8 cellular contexts compared by ENCODE assay signal in the genomic region with DNA sequence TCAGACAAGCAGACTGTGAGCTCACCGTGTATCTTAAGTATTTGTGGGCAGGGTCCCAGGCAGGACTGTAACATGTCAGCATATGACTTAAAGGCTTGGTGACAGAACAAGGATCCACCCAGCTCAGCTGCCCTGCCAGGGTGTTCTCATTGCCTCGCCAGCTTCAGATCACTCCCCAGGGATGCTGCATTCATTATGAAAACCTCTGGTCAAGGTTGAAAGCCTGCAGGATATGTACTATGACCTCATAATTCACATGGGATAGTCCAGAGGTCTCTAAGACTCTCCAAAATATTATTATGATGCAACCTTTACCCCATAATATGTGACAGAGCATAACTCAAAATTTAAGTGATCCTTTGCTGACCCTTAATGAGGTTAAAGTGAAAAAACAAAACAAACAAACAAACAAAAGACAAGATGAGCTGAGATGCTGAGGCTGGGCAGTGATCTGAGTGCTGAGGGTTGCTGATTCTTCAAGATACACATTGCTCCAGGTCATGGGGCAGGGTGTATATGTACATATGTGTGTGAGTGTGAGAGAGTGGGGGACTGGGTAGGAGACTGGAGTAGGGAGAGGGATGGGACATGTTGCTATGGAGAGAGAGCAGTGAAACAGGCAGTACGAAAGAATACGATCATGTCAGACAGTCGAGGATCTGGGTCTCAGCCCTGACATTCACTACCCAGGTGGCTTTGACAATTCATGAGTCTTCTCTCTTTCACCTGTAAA.
DNase-seq lines count a peak whose midpoint lies in the region; ATAC-seq and TF ChIP-seq lines count a peak whose summit lies in the region.

No MANE protein-coding gene starts in this region.

- ATAC-seq in GM18505 (IDR thresholded peaks at IDR 0.05; ENCODE audit: unreplicated experiment): peak; percentile 44
- ATAC-seq in HG02642 (IDR thresholded peaks at IDR 0.05; ENCODE audit: poor library complexity, unreplicated experiment): peak; percentile 40
- no peak for ATAC-seq in activated CD8-positive, alpha-beta T cell treated with anti-CD3 and anti-CD28 coated beads, Interleukin-2, amount 10 ng/mL, durations not matched to agents 7 days and 5 days
- ATAC-seq in activated CD4-positive, CD25-positive, alpha-beta regulatory T cell treated with anti-CD3 and anti-CD28 coated beads, Interleukin-2, amount 50 U/mL, for 24 hours: no peak

- H3K27ac Mint-ChIP-seq in activated CD8-positive, alpha-beta T cell treated with anti-CD3 and anti-CD28 coated beads, Interleukin-2, amount 10 ng/mL, durations not matched to agents 7 days and 5 days: peak overlapping the region; percentile 18
- no peak overlapping the region for H3K27ac Mint-ChIP-seq in mesothelial cell of epicardium

- no peak for DNase-seq in activated CD8-positive, alpha-beta T cell treated with anti-CD3 and anti-CD28 coated beads, Interleukin-2, amount 10 ng/mL, durations not matched to agents 7 days and 5 days
- DNase-seq in lower leg skin (ENCODE audit: low spot score in 2 of 2) (peak; percentile 68 to 92), NCI-H748 treated with DMSO at 0.1 percent for 48 hours (lab: John Stamatoyannopoulos, UW) (no peak), mesothelial cell of epicardium (ENCODE audit: low spot score in 2 of 2, unreplicated experiment in 2 of 2) (no peak)
- DNase-seq in activated CD4-positive, CD25-positive, alpha-beta regulatory T cell treated with anti-CD3 and anti-CD28 coated beads, Interleukin-2, amount 50 U/mL, for 72 hours: no peak

- intact Hi-C loops in lower leg skin (cut with DNase I; ENCODE audit: low total_unique reads): no loop called here

- H3K36me3 Mint-ChIP-seq in activated CD8-positive, alpha-beta T cell treated with anti-CD3 and anti-CD28 coated beads, Interleukin-2, amount 10 ng/mL, durations not matched to agents 7 days and 5 days (ENCODE audit: low read depth): no peaks in the 10 kb centered on the region
- H3K36me3 Mint-ChIP-seq in mesothelial cell of epicardium: no peaks in the 10 kb centered on the region

- WGBS in lower leg skin, 2 donors: 60 to 61% methylated on average over 5 of the region's 5 CpGs

- TF ChIP-seq POLR2A in GM18505 (IDR thresholded peaks at IDR 0.05; ENCODE audit: borderline replicate concordance, extremely low read depth, insufficient read depth, insufficient read length) (no peak), lower leg skin (IDR thresholded peaks at IDR 0.05) (no peak)

- no peaks in the 10 kb centered on the region for H3K9me3 Mint-ChIP-seq in activated CD8-positive, alpha-beta T cell treated with anti-CD3 and anti-CD28 coated beads, Interleukin-2, amount 10 ng/mL, durations not matched to agents 7 days and 5 days (ENCODE audit: insufficient read depth)
- H3K9me3 Mint-ChIP-seq in mesothelial cell of epicardium: no peaks in the 10 kb centered on the region

- no peak overlapping the region for H3K4me3 ChIP-seq in lower leg skin (ENCODE audit: low read depth, poor library complexity, severe bottlenecking)

- CTCF ChIA-PET in activated CD8-positive, alpha-beta T cell treated with anti-CD3 and anti-CD28 coated beads, Interleukin-2, amount 10 ng/mL, durations not matched to agents 7 days and 5 days (lab: Charles Lee): interaction anchor here (0.6 to 1.9 kb wide), 3 partner anchors 11 to 254 kb away, joined by 3 to 5 read pairs (median 3); no protein-coding TSS in a partner anchor

- no peak overlapping the region for H3K4me3 Mint-ChIP-seq in activated CD8-positive, alpha-beta T cell treated with anti-CD3 and anti-CD28 coated beads, Interleukin-2, amount 10 ng/mL, durations not matched to agents 7 days and 5 days
- no peak overlapping the region for H3K4me3 Mint-ChIP-seq in mesothelial cell of epicardium

- peaks cover 2% of the 10 kb centered on the region for H3K27me3 Mint-ChIP-seq in activated CD8-positive, alpha-beta T cell treated with anti-CD3 and anti-CD28 coated beads, Interleukin-2, amount 10 ng/mL, durations not matched to agents 7 days and 5 days (ENCODE audit: low read depth)
- H3K27me3 Mint-ChIP-seq in mesothelial cell of epicardium (ENCODE audit: low read depth): peaks cover 4% of the 10 kb centered on the region

- H3K4me1 Mint-ChIP-seq in activated CD8-positive, alpha-beta T cell treated with anti-CD3 and anti-CD28 coated beads, Interleukin-2, amount 10 ng/mL, durations not matched to agents 7 days and 5 days (ENCODE audit: low read depth): peaks cover 62% of the 10 kb centered on the region
- peaks cover under 1% of the 10 kb centered on the region for H3K4me1 Mint-ChIP-seq in mesothelial cell of epicardium

- POLR2A ChIA-PET in activated CD8-positive, alpha-beta T cell treated with anti-CD3 and anti-CD28 coated beads, Interleukin-2, amount 10 ng/mL, durations not matched to agents 7 days and 5 days (lab: Charles Lee): interaction anchor here (1.2 to 2.1 kb wide), 2 partner anchors 24 to 99 kb away, joined by 4 to 6 read pairs; a partner anchor contains a TSS

- TF ChIP-seq CTCF in lower leg skin (IDR thresholded peaks at IDR 0.05): no peak
- TF ChIP-seq CTCF in mesothelial cell of epicardium (IDR thresholded peaks at IDR 0.05; ENCODE audit: unreplicated experiment): no peak

Comparison
In these comparisons a context has a peak if more than half of its experiments do, and no peak if none do; other contexts are left out.
1. ATAC-seq: peak in GM18505 (single experiment) and HG02642 (single experiment); none in activated CD8-positive, alpha-beta T cell treated with anti-CD3 and anti-CD28 coated beads, Interleukin-2, amount 10 ng/mL, durations not matched to agents 7 days and 5 days (single experiment) and activated CD4-positive, CD25-positive, alpha-beta regulatory T cell treated with anti-CD3 and anti-CD28 coated beads, Interleukin-2, amount 50 U/mL, for 24 hours (0 of 2).
2. DNase-seq: peak in lower leg skin (2 of 2); none in activated CD8-positive, alpha-beta T cell treated with anti-CD3 and anti-CD28 coated beads, Interleukin-2, amount 10 ng/mL, durations not matched to agents 7 days and 5 days (single experiment), NCI-H748 treated with DMSO at 0.1 percent for 48 hours (single experiment), activated CD4-positive, CD25-positive, alpha-beta regulatory T cell treated with anti-CD3 and anti-CD28 coated beads, Interleukin-2, amount 50 U/mL, for 72 hours (single experiment) and mesothelial cell of epicardium (0 of 2).